Comparison of ENCODE assay signal across 8 cellular contexts in genomic region chr17:56678249-56679144, GRCh38.
A peak's percentile ranks its signal among the peaks of the same experiment; 100 is the strongest.
DNase-seq lines count a peak whose midpoint lies in the region; ATAC-seq and TF ChIP-seq lines count a peak whose summit lies in the region.

No MANE protein-coding gene starts in this region.

- intact Hi-C loops in activated CD8-positive, alpha-beta T cell treated with anti-CD3 and anti-CD28 coated beads for 36 hours (cut with micrococcal nuclease), result no loop called here
- intact Hi-C loops in body of pancreas (cut with DNase I), result no loop called here

- no peaks in the 10 kb centered on the region for H3K9me3 Mint-ChIP-seq in activated CD8-positive, alpha-beta T cell treated with anti-CD3 and anti-CD28 coated beads for 36 hours
- no peaks in the 10 kb centered on the region for H3K9me3 Mint-ChIP-seq in activated CD8-positive, alpha-beta T cell treated with anti-CD3 and anti-CD28 coated beads, Interleukin-2, amount 10 ng/mL, durations not matched to agents 7 days and 5 days (ENCODE audit: insufficient read depth)

- H3K4me3 ChIP-seq in body of pancreas (no peak overlapping the region), thoracic aorta (peak overlapping the region; percentile 46)

- H3K4me1 ChIP-seq in body of pancreas, result peaks cover 10% of the 10 kb centered on the region
- peaks cover 3 to 8% of the 10 kb centered on the region in 2 donors for H3K4me1 ChIP-seq in thoracic aorta (ENCODE audit: control insufficient read depth in 1 of 2, low read depth in 2 of 2)

- H3K27me3 ChIP-seq in body of pancreas (peaks cover 0 to 16% of the 10 kb centered on the region in 2 donors), thoracic aorta (replicated peaks; ENCODE audit: insufficient read depth) (no peaks in the 10 kb centered on the region)

- POLR2A ChIA-PET in activated CD8-positive, alpha-beta T cell treated with anti-CD3 and anti-CD28 coated beads for 36 hours (lab: Charles Lee), result no interaction called here
- POLR2A ChIA-PET in activated CD8-positive, alpha-beta T cell treated with anti-CD3 and anti-CD28 coated beads, Interleukin-2, amount 10 ng/mL, durations not matched to agents 7 days and 5 days (lab: Charles Lee), result no interaction called here

- no peak for TF ChIP-seq POLR2A in body of pancreas (IDR thresholded peaks at IDR 0.05)

- H3K27ac ChIP-seq in body of pancreas, result no peak overlapping the region
- no peak overlapping the region for H3K27ac ChIP-seq in thoracic aorta

- H3K4me1 Mint-ChIP-seq in activated CD8-positive, alpha-beta T cell treated with anti-CD3 and anti-CD28 coated beads for 36 hours (ENCODE audit: low read depth), result peaks cover 22% of the 10 kb centered on the region
- H3K4me1 Mint-ChIP-seq in activated CD8-positive, alpha-beta T cell treated with anti-CD3 and anti-CD28 coated beads, Interleukin-2, amount 10 ng/mL, durations not matched to agents 7 days and 5 days (ENCODE audit: low read depth), result peaks cover 19% of the 10 kb centered on the region

- no peak for TF ChIP-seq CTCF in activated CD8-positive, alpha-beta T cell treated with anti-CD3 and anti-CD28 coated beads for 36 hours (IDR thresholded peaks at IDR 0.05)
- TF ChIP-seq CTCF in body of pancreas (IDR thresholded peaks at IDR 0.05), result no peak
- TF ChIP-seq CTCF in thoracic aorta (IDR thresholded peaks at IDR 0.05), result no peak

- H3K4me3 Mint-ChIP-seq in activated CD8-positive, alpha-beta T cell treated with anti-CD3 and anti-CD28 coated beads for 36 hours, result peak overlapping the region; percentile 56
- H3K4me3 Mint-ChIP-seq in activated CD8-positive, alpha-beta T cell treated with anti-CD3 and anti-CD28 coated beads, Interleukin-2, amount 10 ng/mL, durations not matched to agents 7 days and 5 days, result no peak overlapping the region

- peak; percentile 27 for ATAC-seq in activated CD8-positive, alpha-beta T cell treated with anti-CD3 and anti-CD28 coated beads for 36 hours
- no peak for ATAC-seq in activated CD8-positive, alpha-beta T cell treated with anti-CD3 and anti-CD28 coated beads, Interleukin-2, amount 10 ng/mL, durations not matched to agents 7 days and 5 days
- ATAC-seq in body of pancreas, result peak; percentile 27
- ATAC-seq in thoracic aorta (ENCODE audit: insufficient number of reproducible peaks, low FRiP score, low read depth), result no peak
- ATAC-seq in GM19467 (IDR thresholded peaks at IDR 0.05; ENCODE audit: unreplicated experiment), result no peak
- ATAC-seq in GM21447 (IDR thresholded peaks at IDR 0.05; ENCODE audit: unreplicated experiment), result no peak

- no peaks in the 10 kb centered on the region for H3K36me3 ChIP-seq in body of pancreas (replicated peaks in 1 of 2; ENCODE audit: insufficient read depth in 1 of 2, low read depth in 2 of 2)
- no peaks in the 10 kb centered on the region for H3K36me3 ChIP-seq in thoracic aorta

- peak; percentile 21 for DNase-seq in activated CD8-positive, alpha-beta T cell treated with anti-CD3 and anti-CD28 coated beads for 36 hours
- no peak for DNase-seq in activated CD8-positive, alpha-beta T cell treated with anti-CD3 and anti-CD28 coated beads, Interleukin-2, amount 10 ng/mL, durations not matched to agents 7 days and 5 days
- DNase-seq in body of pancreas (no peak), kidney glomerular epithelial cell (lab: John Stamatoyannopoulos, UW) (peak; percentile 21), thoracic aorta (ENCODE audit: low spot score) (no peak), NCI-H187 (lab: John Stamatoyannopoulos, UW) (no peak)

- no peaks in the 10 kb centered on the region for H3K36me3 Mint-ChIP-seq in activated CD8-positive, alpha-beta T cell treated with anti-CD3 and anti-CD28 coated beads for 36 hours (ENCODE audit: low read depth)
- no peaks in the 10 kb centered on the region for H3K36me3 Mint-ChIP-seq in activated CD8-positive, alpha-beta T cell treated with anti-CD3 and anti-CD28 coated beads, Interleukin-2, amount 10 ng/mL, durations not matched to agents 7 days and 5 days (ENCODE audit: low read depth)

- H3K9me3 ChIP-seq in body of pancreas (no peaks in the 10 kb centered on the region), thoracic aorta (no peaks in the 10 kb centered on the region)

- CTCF ChIA-PET in activated CD8-positive, alpha-beta T cell treated with anti-CD3 and anti-CD28 coated beads for 36 hours (lab: Charles Lee), result interaction anchor here (1.0 to 3.2 kb wide), 10 partner anchors 11 to 101 kb away, joined by 3 to 19 read pairs (median 4); partner anchors contain the start of gene NOG
- CTCF ChIA-PET in activated CD8-positive, alpha-beta T cell treated with anti-CD3 and anti-CD28 coated beads, Interleukin-2, amount 10 ng/mL, durations not matched to agents 7 days and 5 days (lab: Charles Lee), result interaction anchor here (1.1 to 6.0 kb wide), 5 partner anchors 10 to 179 kb away, joined by 3 to 54 read pairs (median 6); no protein-coding TSS in a partner anchor

- peaks cover 33% of the 10 kb centered on the region for H3K27me3 Mint-ChIP-seq in activated CD8-positive, alpha-beta T cell treated with anti-CD3 and anti-CD28 coated beads for 36 hours
- peaks cover 53% of the 10 kb centered on the region for H3K27me3 Mint-ChIP-seq in activated CD8-positive, alpha-beta T cell treated with anti-CD3 and anti-CD28 coated beads, Interleukin-2, amount 10 ng/mL, durations not matched to agents 7 days and 5 days (ENCODE audit: low read depth)

- no peak overlapping the region for H3K27ac Mint-ChIP-seq in activated CD8-positive, alpha-beta T cell treated with anti-CD3 and anti-CD28 coated beads for 36 hours
- no peak overlapping the region for H3K27ac Mint-ChIP-seq in activated CD8-positive, alpha-beta T cell treated with anti-CD3 and anti-CD28 coated beads, Interleukin-2, amount 10 ng/mL, durations not matched to agents 7 days and 5 days

- WGBS in body of pancreas, 2 donors, result 6 to 9% methylated on average over 35 to 38 of the region's 38 CpGs

Comparison
In these comparisons a context has a peak if more than half of its experiments do, and no peak if none do; other contexts are left out.
1. ATAC-seq: peak in activated CD8-positive, alpha-beta T cell treated with anti-CD3 and anti-CD28 coated beads for 36 hours (single experiment) and body of pancreas (single experiment); none in activated CD8-positive, alpha-beta T cell treated with anti-CD3 and anti-CD28 coated beads, Interleukin-2, amount 10 ng/mL, durations not matched to agents 7 days and 5 days (single experiment), thoracic aorta (single experiment), GM19467 (single experiment) and GM21447 (single experiment).
2. DNase-seq: peak in activated CD8-positive, alpha-beta T cell treated with anti-CD3 and anti-CD28 coated beads for 36 hours (single experiment) and kidney glomerular epithelial cell (single experiment); none in activated CD8-positive, alpha-beta T cell treated with anti-CD3 and anti-CD28 coated beads, Interleukin-2, amount 10 ng/mL, durations not matched to agents 7 days and 5 days (single experiment), body of pancreas (0 of 4), thoracic aorta (single experiment) and NCI-H187 (0 of 2).